In genomic region chr16:75103994-75104393, GRCh38 we compare ENCODE assay signal across 1 cellular context.
TF ChIP-seq lines count a peak whose summit lies in the region.

No MANE protein-coding gene starts in this region.

TF ChIP-seq in HEK293, 187 proteins besides CTCF, POLR2A, EP300 and RAD21 (continued from another document):
- no peak for TF ChIP-seq ZNF311 (tag by site-specific recombination; IDR thresholded peaks at IDR 0.05; ENCODE audit: borderline replicate concordance)
- no peak for TF ChIP-seq ZSCAN16 (tag by site-specific recombination; IDR thresholded peaks at IDR 0.05)
- TF ChIP-seq ZNF404 (tag by site-specific recombination; IDR thresholded peaks at IDR 0.05), result no peak
